18 cellular contexts compared by ENCODE assay signal in genomic region chr2:64326578-64327050, GRCh38.
A peak's percentile ranks its signal among the peaks of the same experiment; 100 is the strongest.
DNase-seq lines count a peak whose midpoint lies in the region; ATAC-seq and TF ChIP-seq lines count a peak whose summit lies in the region.
"Had no signal": no experiment of that assay in that cellular context is flagged by ENCODE, and none has a peak within 500 bp of the region (broad histone marks: within the 10 kb centered on the region; RNA-seq: fewer than 3 reads in every experiment).

No MANE protein-coding gene starts in this region.

- H3K4me3 ChIP-seq in thymus (ENCODE audit: low read length) (no peak overlapping the region), gastroesophageal sphincter (no peak overlapping the region)
- H3K4me3 ChIP-seq: esophagus squamous epithelium, vagina had no signal

- H3K36me3 Mint-ChIP-seq in activated T-cell treated with anti-CD3 and anti-CD28 coated beads, Interleukin-2, amount 50 U/mL, for 4 hours (ENCODE audit: insufficient read depth) = no peaks in the 10 kb centered on the region
- no peaks in the 10 kb centered on the region for H3K36me3 Mint-ChIP-seq in T-cell
- peaks cover 4% of the 10 kb centered on the region for H3K36me3 Mint-ChIP-seq in central memory CD8-positive, alpha-beta T cell (ENCODE audit: insufficient read depth)

- no peaks in the 10 kb centered on the region for H3K9me3 Mint-ChIP-seq in activated T-cell treated with anti-CD3 and anti-CD28 coated beads, Interleukin-2, amount 50 U/mL, for 4 hours
- H3K9me3 Mint-ChIP-seq in T-cell = no peaks in the 10 kb centered on the region
- no peaks in the 10 kb centered on the region for H3K9me3 Mint-ChIP-seq in central memory CD8-positive, alpha-beta T cell
- H3K9me3 Mint-ChIP-seq: H9 had no signal

- H3K27me3 ChIP-seq in thymus (ENCODE audit: control insufficient read depth, insufficient read depth) = no peaks in the 10 kb centered on the region
- H3K27me3 ChIP-seq in gastroesophageal sphincter = no peaks in the 10 kb centered on the region
- H3K27me3 ChIP-seq: dorsolateral prefrontal cortex, esophagus squamous epithelium, spleen, vagina had no signal

- H3K36me3 ChIP-seq in thymus (ENCODE audit: control insufficient read depth, insufficient read depth) = no peaks in the 10 kb centered on the region
- no peaks in the 10 kb centered on the region for H3K36me3 ChIP-seq in gastroesophageal sphincter
- H3K36me3 ChIP-seq: esophagus squamous epithelium, lower lobe of right lung, spleen, vagina had no signal

- H3K9me3 ChIP-seq in thymus (ENCODE audit: control insufficient read depth) = no peaks in the 10 kb centered on the region
- H3K9me3 ChIP-seq in gastroesophageal sphincter = no peaks in the 10 kb centered on the region
- H3K9me3 ChIP-seq: esophagus squamous epithelium, lower lobe of right lung, psoas muscle, spleen, vagina had no signal

- peak overlapping the region; percentile 74 for H3K27ac ChIP-seq in thymus (ENCODE audit: low read depth)
- H3K27ac ChIP-seq in gastroesophageal sphincter = peak overlapping the region in 2 of 4 donors; percentile 76 to 79
- H3K27ac ChIP-seq: lower lobe of right lung, psoas muscle, vagina had no signal

- no peak for TF ChIP-seq CTCF in gastroesophageal sphincter (IDR thresholded peaks at IDR 0.05)

- H3K4me3 Mint-ChIP-seq in activated T-cell treated with anti-CD3 and anti-CD28 coated beads, Interleukin-2, amount 50 U/mL, for 4 hours = peak overlapping the region; percentile 72
- H3K4me3 Mint-ChIP-seq in T-cell = peak overlapping the region; percentile 62 to 74 (median 73)
- H3K4me3 Mint-ChIP-seq in central memory CD8-positive, alpha-beta T cell = peak overlapping the region; percentile 73
- H3K4me3 Mint-ChIP-seq: H9 had no signal

- POLR2A ChIA-PET in T-cell (lab: Charles Lee) = interaction anchor here (0.5 to 1.2 kb wide), 5 partner anchors 185 to 678 kb away, joined by 3 to 5 read pairs (median 3); no protein-coding TSS in a partner anchor

- H3K27ac Mint-ChIP-seq in T-cell = peak overlapping the region; percentile 98 to 99
- peak overlapping the region; percentile 66 for H3K27ac Mint-ChIP-seq in central memory CD8-positive, alpha-beta T cell (ENCODE audit: low read depth)

- no peak for DNase-seq in activated T-cell treated with anti-CD3 and anti-CD28 coated beads, Interleukin-2, amount 50 U/mL, for 4 hours
- no peak for DNase-seq in activated T-cell treated with anti-CD3 and anti-CD28 coated beads, Interleukin-2, amount 50 U/mL, for 1 hour
- no peak for DNase-seq in T-cell
- no peak for DNase-seq in central memory CD8-positive, alpha-beta T cell (ENCODE audit: low spot score in 2 of 2)
- no peak for DNase-seq in GM19238 (ENCODE audit: insufficient read length, low spot score)
- no peak for DNase-seq in NCI-H2171 treated with DMSO at 0.1 percent for 48 hours (lab: John Stamatoyannopoulos, UW)
- DNase-seq: esophagus squamous epithelium, glutamatergic neuron, H9, lower lobe of right lung, NCI-H1436 treated with DMSO at 0.1 percent for 48 hours, psoas muscle, spleen had no signal

- peak in 1 of 2 donors; percentile 17 for ATAC-seq in activated T-cell treated with anti-CD3 and anti-CD28 coated beads, Interleukin-2, amount 50 U/mL, for 4 hours
- ATAC-seq in T-cell (replicated peaks in 1 of 4) = peak in 2 of 4 experiments; percentile 1 to 5
- no peak for ATAC-seq in central memory CD8-positive, alpha-beta T cell (replicated peaks; ENCODE audit: extremely low read depth, poor library complexity, severe bottlenecking)
- no peak for ATAC-seq in gastroesophageal sphincter
- ATAC-seq: Right ventricle myocardium inferior had no signal

- no peak for TF ChIP-seq EP300 in gastroesophageal sphincter (IDR thresholded peaks at IDR 0.05)

- TF ChIP-seq POLR2A in gastroesophageal sphincter (IDR thresholded peaks at IDR 0.05) = no peak

- H3K27me3 Mint-ChIP-seq in activated T-cell treated with anti-CD3 and anti-CD28 coated beads, Interleukin-2, amount 50 U/mL, for 4 hours (ENCODE audit: low read depth) = no peaks in the 10 kb centered on the region
- no peaks in the 10 kb centered on the region for H3K27me3 Mint-ChIP-seq in T-cell
- no peaks in the 10 kb centered on the region for H3K27me3 Mint-ChIP-seq in central memory CD8-positive, alpha-beta T cell

- H3K4me1 ChIP-seq in thymus (ENCODE audit: control insufficient read depth, insufficient read depth, low read length) = peaks cover 20% of the 10 kb centered on the region
- H3K4me1 ChIP-seq in gastroesophageal sphincter = peaks cover 0 to 45% (median 19%) of the 10 kb centered on the region in 3 donors

- WGBS in thymus = 93% methylated on average over 14 of the region's 14 CpGs
- 60 to 95% methylated on average over 2 to 12 of the region's 14 CpGs for WGBS in gastroesophageal sphincter (ENCODE audit: low coverage in 1 of 2), 2 donors

- CTCF ChIA-PET in T-cell (lab: Charles Lee) = interaction anchor here (0.6 to 7.0 kb wide), 11 partner anchors 127 to 481 kb away, joined by 3 to 185 read pairs (median 6); partner anchors contain the start of gene AFTPH (in 1 of the 2)

- H3K4me1 Mint-ChIP-seq in activated T-cell treated with anti-CD3 and anti-CD28 coated beads, Interleukin-2, amount 50 U/mL, for 4 hours (ENCODE audit: low read depth) = peaks cover 63% of the 10 kb centered on the region
- H3K4me1 Mint-ChIP-seq in T-cell = peaks cover 48 to 65% (median 61%) of the 10 kb centered on the region in 3 donors
- peaks cover 61% of the 10 kb centered on the region for H3K4me1 Mint-ChIP-seq in central memory CD8-positive, alpha-beta T cell
